Comparison of ENCODE assay signal across 1 cellular context in the genomic region with DNA sequence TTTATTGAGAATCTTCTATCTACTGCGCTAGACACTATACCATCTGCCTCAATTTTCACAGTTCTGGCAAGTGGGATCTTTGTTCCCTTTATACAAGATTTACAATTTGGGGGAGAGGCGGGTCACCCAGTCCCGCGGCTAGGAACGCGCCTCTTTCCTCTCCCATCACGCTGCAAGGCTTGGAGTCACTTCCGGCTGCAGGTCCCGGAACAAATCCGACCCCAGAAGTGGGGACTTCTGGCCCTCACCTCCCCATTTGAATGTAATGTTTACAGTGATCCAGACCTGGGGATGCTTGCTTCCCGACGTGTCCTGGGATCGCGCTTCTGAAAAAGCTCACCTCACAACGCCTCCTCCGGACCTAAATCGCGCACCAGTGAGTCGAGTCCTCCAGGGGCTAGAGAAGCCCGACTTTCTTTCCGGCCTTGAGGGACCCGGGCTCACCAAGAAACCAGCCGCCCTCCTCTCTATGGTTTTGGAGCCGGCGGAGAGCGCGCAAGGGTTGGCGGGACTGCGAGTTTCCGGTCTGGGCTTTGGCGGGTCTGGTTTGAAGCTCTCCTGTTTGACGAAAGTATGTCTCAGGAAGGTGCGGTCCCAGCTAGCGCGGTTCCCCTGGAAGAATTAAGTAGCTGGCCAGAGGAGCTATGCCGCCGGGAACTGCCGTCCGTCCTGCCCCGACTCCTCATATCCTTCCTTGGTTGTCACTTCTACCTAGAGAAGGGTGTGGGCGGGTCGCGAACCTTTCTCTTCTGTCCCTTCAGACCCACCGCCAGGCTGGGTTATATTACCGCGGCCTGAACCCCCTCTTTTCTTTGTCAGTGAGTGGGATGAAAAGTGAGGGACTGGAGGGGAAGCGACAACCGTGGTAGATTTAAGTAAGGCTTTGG.
A peak's percentile ranks its signal among the peaks of the same experiment; 100 is the strongest.
TF ChIP-seq lines count a peak whose summit lies in the region.

TSS of gene METTL18 (minus strand) at position 378 of the 887 bp plus-strand sequence. CDS start 1,212 bp downstream, outside the sequence.

TF ChIP-seq in HepG2, 621 proteins besides CTCF, POLR2A, EP300 and RAD21 (continued from another document and continues in another):
- peak; percentile 69 for TF ChIP-seq HMGXB3 (CRISPR knock-in tag; IDR thresholded peaks at IDR 0.05; ENCODE audit: borderline replicate concordance)
- TF ChIP-seq ZNF563 (CRISPR knock-in tag; IDR thresholded peaks at IDR 0.05): 0 out of 2 replicates have a peak, but pooled peaks have one; percentile 24
- TF ChIP-seq ZNF569 (CRISPR knock-in tag; IDR thresholded peaks at IDR 0.05; ENCODE audit: borderline replicate concordance): 0 out of 2 replicates have a peak, but pooled peaks have one; percentile 69
- peak; percentile 66; the same call in 1 of the 2 replicates for TF ChIP-seq ZNF619 (CRISPR knock-in tag; IDR thresholded peaks at IDR 0.05)
- TF ChIP-seq ZBTB3 (CRISPR knock-in tag; IDR thresholded peaks at IDR 0.05; ENCODE audit: borderline replicate concordance, low read depth): peak; percentile 39; the same call in 1 of the 2 replicates
- peak; percentile 83 for TF ChIP-seq CREM (IDR thresholded peaks at IDR 0.05)
- no peak for TF ChIP-seq CREM (CRISPR knock-in tag; IDR thresholded peaks at IDR 0.05)
- TF ChIP-seq NR2C2 (CRISPR knock-in tag; IDR thresholded peaks at IDR 0.05; ENCODE audit: borderline replicate concordance): peak; percentile 95
- peak; percentile 93 for TF ChIP-seq ZNF501 (CRISPR knock-in tag; IDR thresholded peaks at IDR 0.05)
- TF ChIP-seq ELF3 (CRISPR knock-in tag; IDR thresholded peaks at IDR 0.05): peak; percentile 81
- TF ChIP-seq, protein P1, sequence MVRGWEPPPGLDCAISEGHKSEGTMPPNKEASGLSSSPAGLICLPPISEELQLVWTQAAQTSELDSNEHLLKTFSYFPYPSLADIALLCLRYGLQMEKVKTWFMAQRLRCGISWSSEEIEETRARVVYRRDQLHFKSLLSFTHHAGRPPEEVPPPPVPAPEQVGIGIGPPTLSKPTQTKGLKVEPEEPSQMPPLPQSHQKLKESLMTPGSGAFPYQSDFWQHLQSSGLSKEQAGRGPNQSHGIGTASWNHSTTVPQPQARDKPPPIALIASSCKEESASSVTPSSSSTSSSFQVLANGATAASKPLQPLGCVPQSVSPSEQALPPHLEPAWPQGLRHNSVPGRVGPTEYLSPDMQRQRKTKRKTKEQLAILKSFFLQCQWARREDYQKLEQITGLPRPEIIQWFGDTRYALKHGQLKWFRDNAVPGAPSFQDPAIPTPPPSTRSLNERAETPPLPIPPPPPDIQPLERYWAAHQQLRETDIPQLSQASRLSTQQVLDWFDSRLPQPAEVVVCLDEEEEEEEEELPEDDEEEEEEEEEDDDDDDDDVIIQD (CRISPR knock-in tag; IDR thresholded peaks at IDR 0.05; ENCODE audit: low read depth): peak; percentile 60; the same call in 1 of the 2 replicates
- TF ChIP-seq ZNF317 (CRISPR knock-in tag; IDR thresholded peaks at IDR 0.05): peak; percentile 67
- TF ChIP-seq, protein P2, sequence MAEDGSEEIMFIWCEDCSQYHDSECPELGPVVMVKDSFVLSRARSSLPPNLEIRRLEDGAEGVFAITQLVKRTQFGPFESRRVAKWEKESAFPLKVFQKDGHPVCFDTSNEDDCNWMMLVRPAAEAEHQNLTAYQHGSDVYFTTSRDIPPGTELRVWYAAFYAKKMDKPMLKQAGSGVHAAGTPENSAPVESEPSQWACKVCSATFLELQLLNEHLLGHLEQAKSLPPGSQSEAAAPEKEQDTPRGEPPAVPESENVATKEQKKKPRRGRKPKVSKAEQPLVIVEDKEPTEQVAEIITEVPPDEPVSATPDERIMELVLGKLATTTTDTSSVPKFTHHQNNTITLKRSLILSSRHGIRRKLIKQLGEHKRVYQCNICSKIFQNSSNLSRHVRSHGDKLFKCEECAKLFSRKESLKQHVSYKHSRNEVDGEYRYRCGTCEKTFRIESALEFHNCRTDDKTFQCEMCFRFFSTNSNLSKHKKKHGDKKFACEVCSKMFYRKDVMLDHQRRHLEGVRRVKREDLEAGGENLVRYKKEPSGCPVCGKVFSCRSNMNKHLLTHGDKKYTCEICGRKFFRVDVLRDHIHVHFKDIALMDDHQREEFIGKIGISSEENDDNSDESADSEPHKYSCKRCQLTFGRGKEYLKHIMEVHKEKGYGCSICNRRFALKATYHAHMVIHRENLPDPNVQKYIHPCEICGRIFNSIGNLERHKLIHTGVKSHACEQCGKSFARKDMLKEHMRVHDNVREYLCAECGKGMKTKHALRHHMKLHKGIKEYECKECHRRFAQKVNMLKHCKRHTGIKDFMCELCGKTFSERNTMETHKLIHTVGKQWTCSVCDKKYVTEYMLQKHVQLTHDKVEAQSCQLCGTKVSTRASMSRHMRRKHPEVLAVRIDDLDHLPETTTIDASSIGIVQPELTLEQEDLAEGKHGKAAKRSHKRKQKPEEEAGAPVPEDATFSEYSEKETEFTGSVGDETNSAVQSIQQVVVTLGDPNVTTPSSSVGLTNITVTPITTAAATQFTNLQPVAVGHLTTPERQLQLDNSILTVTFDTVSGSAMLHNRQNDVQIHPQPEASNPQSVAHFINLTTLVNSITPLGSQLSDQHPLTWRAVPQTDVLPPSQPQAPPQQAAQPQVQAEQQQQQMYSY (CRISPR knock-in tag; IDR thresholded peaks at IDR 0.05): 0 out of 2 replicates have a peak, but pooled peaks have one; percentile 32
- TF ChIP-seq, protein P3, sequence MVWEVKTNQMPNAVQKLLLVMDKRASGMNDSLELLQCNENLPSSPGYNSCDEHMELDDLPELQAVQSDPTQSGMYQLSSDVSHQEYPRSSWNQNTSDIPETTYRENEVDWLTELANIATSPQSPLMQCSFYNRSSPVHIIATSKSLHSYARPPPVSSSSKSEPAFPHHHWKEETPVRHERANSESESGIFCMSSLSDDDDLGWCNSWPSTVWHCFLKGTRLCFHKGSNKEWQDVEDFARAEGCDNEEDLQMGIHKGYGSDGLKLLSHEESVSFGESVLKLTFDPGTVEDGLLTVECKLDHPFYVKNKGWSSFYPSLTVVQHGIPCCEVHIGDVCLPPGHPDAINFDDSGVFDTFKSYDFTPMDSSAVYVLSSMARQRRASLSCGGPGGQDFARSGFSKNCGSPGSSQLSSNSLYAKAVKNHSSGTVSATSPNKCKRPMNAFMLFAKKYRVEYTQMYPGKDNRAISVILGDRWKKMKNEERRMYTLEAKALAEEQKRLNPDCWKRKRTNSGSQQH (CRISPR knock-in tag; IDR thresholded peaks at IDR 0.05; ENCODE audit: low read depth): peak; percentile 61; the same call in 1 of the 2 replicates
- TF ChIP-seq MED1 (CRISPR knock-in tag; IDR thresholded peaks at IDR 0.05): peak; percentile 68
- no peak for TF ChIP-seq ZSCAN29 (CRISPR knock-in tag; conservative IDR thresholded peaks at IDR 0.05)
- TF ChIP-seq ZSCAN9 (CRISPR knock-in tag; IDR thresholded peaks at IDR 0.05; ENCODE audit: borderline replicate concordance): peak; percentile 74
- TF ChIP-seq, protein P4, sequence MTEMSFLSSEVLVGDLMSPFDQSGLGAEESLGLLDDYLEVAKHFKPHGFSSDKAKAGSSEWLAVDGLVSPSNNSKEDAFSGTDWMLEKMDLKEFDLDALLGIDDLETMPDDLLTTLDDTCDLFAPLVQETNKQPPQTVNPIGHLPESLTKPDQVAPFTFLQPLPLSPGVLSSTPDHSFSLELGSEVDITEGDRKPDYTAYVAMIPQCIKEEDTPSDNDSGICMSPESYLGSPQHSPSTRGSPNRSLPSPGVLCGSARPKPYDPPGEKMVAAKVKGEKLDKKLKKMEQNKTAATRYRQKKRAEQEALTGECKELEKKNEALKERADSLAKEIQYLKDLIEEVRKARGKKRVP (CRISPR knock-in tag; IDR thresholded peaks at IDR 0.05): peak in 1 of 2 experiments; percentile 61; a peak in 1 of 4 replicates
- TF ChIP-seq ZNF20 (CRISPR knock-in tag; IDR thresholded peaks at IDR 0.05): 0 out of 2 replicates have a peak, but pooled peaks have one; percentile 53
- TF ChIP-seq FOXP4 (CRISPR knock-in tag; IDR thresholded peaks at IDR 0.05): peak; percentile 33; the same call in 1 of the 2 replicates
- TF ChIP-seq, protein P5, sequence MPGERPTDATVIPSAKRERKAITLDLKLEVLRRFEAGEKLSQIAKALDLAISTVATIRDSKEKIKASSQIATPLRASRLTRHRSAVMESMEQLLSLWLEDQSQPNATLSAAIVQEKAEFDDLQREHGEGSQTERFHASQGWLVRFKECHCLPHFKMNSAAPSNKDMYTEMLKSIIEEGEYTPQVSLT (CRISPR knock-in tag; IDR thresholded peaks at IDR 0.05; ENCODE audit: borderline replicate concordance, low read depth): no peak
- TF ChIP-seq, protein P6, sequence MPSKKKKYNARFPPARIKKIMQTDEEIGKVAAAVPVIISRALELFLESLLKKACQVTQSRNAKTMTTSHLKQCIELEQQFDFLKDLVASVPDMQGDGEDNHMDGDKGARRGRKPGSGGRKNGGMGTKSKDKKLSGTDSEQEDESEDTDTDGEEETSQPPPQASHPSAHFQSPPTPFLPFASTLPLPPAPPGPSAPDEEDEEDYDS (CRISPR knock-in tag; IDR thresholded peaks at IDR 0.05): peak; percentile 40
- peak; percentile 15; the same call in 1 of the 2 replicates for TF ChIP-seq RARA (CRISPR knock-in tag; IDR thresholded peaks at IDR 0.05)
- TF ChIP-seq HDAC1 (CRISPR knock-in tag; IDR thresholded peaks at IDR 0.05): peak; percentile 95
- TF ChIP-seq CREB1 (IDR thresholded peaks at IDR 0.05): no peak
- peak; percentile 85 for TF ChIP-seq CREB1 (CRISPR knock-in tag; IDR thresholded peaks at IDR 0.05)
- TF ChIP-seq RFXANK (CRISPR knock-in tag; IDR thresholded peaks at IDR 0.05): 0 out of 2 replicates have a peak, but pooled peaks have one; percentile 69
- peak; percentile 63; the same call in 1 of the 2 replicates for TF ChIP-seq ZNF337 (CRISPR knock-in tag; IDR thresholded peaks at IDR 0.05; ENCODE audit: borderline replicate concordance, low read depth)
- TF ChIP-seq ZNF292 (CRISPR knock-in tag; IDR thresholded peaks at IDR 0.05; ENCODE audit: borderline replicate concordance, low read depth): no peak
- TF ChIP-seq ATF1 (CRISPR knock-in tag; IDR thresholded peaks at IDR 0.05): peak; percentile 52; the same call in 1 of the 2 replicates
- peak; percentile 42; the same call in 1 of the 2 replicates for TF ChIP-seq NR2F6 (IDR thresholded peaks at IDR 0.05)
- TF ChIP-seq NR2F6 (CRISPR knock-in tag; IDR thresholded peaks at IDR 0.05): no peak
- no peak for TF ChIP-seq REXO4 (CRISPR knock-in tag; IDR thresholded peaks at IDR 0.05; ENCODE audit: borderline replicate concordance)
- no peak for TF ChIP-seq HMG20A (CRISPR knock-in tag; IDR thresholded peaks at IDR 0.05; ENCODE audit: borderline replicate concordance)
- no peak for TF ChIP-seq NFIB (CRISPR knock-in tag; IDR thresholded peaks at IDR 0.05; ENCODE audit: borderline replicate concordance)
- TF ChIP-seq, protein P7, sequence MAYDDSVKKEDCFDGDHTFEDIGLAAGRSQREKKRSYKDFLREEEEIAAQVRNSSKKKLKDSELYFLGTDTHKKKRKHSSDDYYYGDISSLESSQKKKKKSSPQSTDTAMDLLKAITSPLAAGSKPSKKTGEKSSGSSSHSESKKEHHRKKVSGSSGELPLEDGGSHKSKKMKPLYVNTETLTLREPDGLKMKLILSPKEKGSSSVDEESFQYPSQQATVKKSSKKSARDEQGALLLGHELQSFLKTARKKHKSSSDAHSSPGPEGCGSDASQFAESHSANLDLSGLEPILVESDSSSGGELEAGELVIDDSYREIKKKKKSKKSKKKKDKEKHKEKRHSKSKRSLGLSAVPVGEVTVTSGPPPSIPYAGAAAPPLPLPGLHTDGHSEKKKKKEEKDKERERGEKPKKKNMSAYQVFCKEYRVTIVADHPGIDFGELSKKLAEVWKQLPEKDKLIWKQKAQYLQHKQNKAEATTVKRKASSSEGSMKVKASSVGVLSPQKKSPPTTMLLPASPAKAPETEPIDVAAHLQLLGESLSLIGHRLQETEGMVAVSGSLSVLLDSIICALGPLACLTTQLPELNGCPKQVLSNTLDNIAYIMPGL (CRISPR knock-in tag; IDR thresholded peaks at IDR 0.05; ENCODE audit: borderline replicate concordance in 1 of 2, low read depth in 1 of 2): peak; percentile 69 to 86
- TF ChIP-seq KLF13 (CRISPR knock-in tag; IDR thresholded peaks at IDR 0.05): 0 out of 2 replicates have a peak, but pooled peaks have one; percentile 34
- TF ChIP-seq ZNF10 (CRISPR knock-in tag; IDR thresholded peaks at IDR 0.05; ENCODE audit: borderline replicate concordance, low read depth): no peak
- 0 out of 2 replicates have a peak, but pooled peaks have one; percentile 26 for TF ChIP-seq EHMT2 (IDR thresholded peaks at IDR 0.05; ENCODE audit: borderline replicate concordance, low read depth, low read length)
- TF ChIP-seq MIER2 (CRISPR knock-in tag; IDR thresholded peaks at IDR 0.05): peak; percentile 54; the same call in 1 of the 2 replicates
- TF ChIP-seq HOXA5 (CRISPR knock-in tag; IDR thresholded peaks at IDR 0.05): no peak
